ENCODE assay signal across 8 cellular contexts in the genomic region with DNA sequence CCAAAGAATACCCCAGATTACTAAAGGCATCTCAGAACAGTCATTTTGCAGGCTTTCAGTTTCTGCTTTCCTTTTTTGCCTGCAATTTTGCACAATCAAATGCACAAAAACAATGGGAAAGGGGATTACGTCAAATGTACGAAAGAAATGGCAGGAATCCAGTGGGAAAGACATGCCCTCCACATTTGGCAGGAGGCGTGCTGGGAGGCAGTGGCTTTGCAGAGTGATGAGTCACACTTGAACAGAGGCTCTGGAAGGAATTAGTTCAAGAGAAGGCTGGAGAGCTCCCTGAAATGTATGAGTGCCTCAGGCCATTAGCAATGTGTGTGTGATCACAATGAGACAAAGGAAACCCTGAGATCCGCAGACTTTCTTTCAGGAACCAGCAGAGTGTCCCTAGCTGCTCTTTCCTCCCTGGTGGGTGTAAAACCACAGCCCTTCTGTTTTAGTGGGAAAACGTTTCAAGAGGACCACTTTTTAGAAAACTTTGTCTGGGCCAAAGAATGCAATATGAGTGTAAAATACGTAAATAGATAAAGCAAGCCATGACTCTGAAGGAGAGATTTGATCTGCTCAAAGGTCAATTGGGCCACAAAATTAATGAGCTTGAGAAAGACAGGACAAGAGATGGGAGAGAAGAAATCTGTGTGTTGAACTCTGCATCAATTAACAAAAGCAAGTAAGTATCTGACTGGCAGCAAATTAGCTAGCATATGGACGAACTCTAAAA.
DNase-seq lines count a peak whose midpoint lies in the region; ATAC-seq, FAIRE-seq and TF ChIP-seq lines count a peak whose summit lies in the region.

No MANE protein-coding gene starts in this region.

- peak overlapping the region; percentile 92 for H3K27ac Mint-ChIP-seq in mesothelial cell of epicardium

- H3K27me3 ChIP-seq in Panc1 (ENCODE audit: control insufficient read depth, insufficient read depth, low read length) (no peaks in the 10 kb centered on the region), esophagus (ENCODE audit: control insufficient read depth in 1 of 2, insufficient read depth in 2 of 2, low read length in 2 of 2) (peaks cover 0 to 2% of the 10 kb centered on the region in 2 donors), vagina (no peaks in the 10 kb centered on the region)

- no peak for TF ChIP-seq POLR2A in vagina (IDR thresholded peaks at IDR 0.05)

- in situ Hi-C loops in Panc1 (cut with HindIII; ENCODE audit: low pct_unique_long_range_greater_than_20kb, low sequenced_read_pairs), result no loop called here

- H3K27ac ChIP-seq in Panc1 (ENCODE audit: low read length) (no peak overlapping the region), esophagus (ENCODE audit: low read depth in 2 of 2, low read length in 1 of 2) (peak overlapping the region; percentile 47 to 66), vagina (peak overlapping the region; percentile 57)

- H3K9me3 ChIP-seq in Panc1 (ENCODE audit: control insufficient read depth, insufficient read depth, low read depth, low read length), result no peaks in the 10 kb centered on the region
- no peaks in the 10 kb centered on the region for H3K9me3 ChIP-seq in esophagus (ENCODE audit: control insufficient read depth in 2 of 2, insufficient read depth in 1 of 2, low read depth in 1 of 2, low read length in 1 of 2)
- H3K9me3 ChIP-seq in vagina, result no peaks in the 10 kb centered on the region

- CTCF ChIA-PET in Panc1 (lab: Charles Lee), result no interaction called here

- whole genome bisulfite sequencing in esophagus, 2 donors, result 18 to 31% methylated on average over 7 of the region's 7 CpGs

- no peaks in the 10 kb centered on the region for H3K36me3 Mint-ChIP-seq in mesothelial cell of epicardium

- no peaks in the 10 kb centered on the region for H3K9me3 Mint-ChIP-seq in mesothelial cell of epicardium

- H3K4me1 Mint-ChIP-seq in mesothelial cell of epicardium, result peaks cover 21% of the 10 kb centered on the region

- no peak for FAIRE-seq in D721Med (lab: Jason Lieb, UNC)

- intact Hi-C loops in Panc1 (cut with micrococcal nuclease; ENCODE audit: unreplicated experiment), result no loop called here
- intact Hi-C loops in vagina (cut with DNase I), result no loop called here

- no peaks in the 10 kb centered on the region for H3K4me1 ChIP-seq in Panc1 (ENCODE audit: control insufficient read depth, insufficient read depth, low read length)
- no peaks in the 10 kb centered on the region for H3K4me1 ChIP-seq in esophagus (ENCODE audit: control insufficient read depth in 2 of 2, insufficient read depth in 2 of 2, low read length in 1 of 2)
- peaks cover 9% of the 10 kb centered on the region for H3K4me1 ChIP-seq in vagina

- DNase-seq in HK-2 (ENCODE audit: unreplicated experiment) (peak; percentile 42), Panc1 (ENCODE audit: low read depth, low spot score) (no peak), mesothelial cell of epicardium (ENCODE audit: low spot score in 2 of 2, unreplicated experiment in 2 of 2) (peak in 1 of 2 experiments; percentile 53), vagina (ENCODE audit: extremely low spot score in 2 of 2) (peak in 1 of 2 donors; percentile 97), activated gamma-delta T cell treated with Interleukin-2 at 50 U/mL for 16 hours (no peak), D721Med (ENCODE audit: insufficient read length, low spot score) (no peak)
- DNase-seq in effector CD8-positive, alpha-beta T cell (lab: John Stamatoyannopoulos, UW), result no peak

- no TSS peak for BruUV-seq in Panc1 (replicated peaks; lab: Mats Ljungman, UMichigan)

- H3K36me3 ChIP-seq in Panc1 (ENCODE audit: control insufficient read depth, insufficient read depth, low read length), result no peaks in the 10 kb centered on the region
- H3K36me3 ChIP-seq in esophagus (ENCODE audit: control insufficient read depth in 2 of 2, insufficient read depth in 2 of 2, low read length in 1 of 2), result no peaks in the 10 kb centered on the region
- no peaks in the 10 kb centered on the region for H3K36me3 ChIP-seq in vagina

- no peak overlapping the region for H3K4me3 ChIP-seq in Panc1 (ENCODE audit: low read depth in 2 of 2, low read length in 2 of 2)
- no peak overlapping the region for H3K4me3 ChIP-seq in esophagus (ENCODE audit: low read depth in 1 of 2, low read length in 2 of 2)
- no peak overlapping the region for H3K4me3 ChIP-seq in vagina

- H3K4me3 Mint-ChIP-seq in mesothelial cell of epicardium, result no peak overlapping the region

- TF ChIP-seq CTCF in Panc1 (IDR thresholded peaks at IDR 0.05), result no peak
- no peak for TF ChIP-seq CTCF in mesothelial cell of epicardium (IDR thresholded peaks at IDR 0.05; ENCODE audit: unreplicated experiment)
- no peak for TF ChIP-seq CTCF in vagina (IDR thresholded peaks at IDR 0.05)
- TF ChIP-seq CTCF in D721Med (IDR thresholded peaks at IDR 0.05; ENCODE audit: insufficient read depth, missing control alignments), result no peak

- peak; percentile 45; the same call in 1 of the 2 replicates for ATAC-seq in Panc1

- POLR2A ChIA-PET in Panc1 (lab: Charles Lee), result no interaction called here

- H3K27me3 Mint-ChIP-seq in mesothelial cell of epicardium (ENCODE audit: low read depth), result no peaks in the 10 kb centered on the region
